In the genomic region with DNA sequence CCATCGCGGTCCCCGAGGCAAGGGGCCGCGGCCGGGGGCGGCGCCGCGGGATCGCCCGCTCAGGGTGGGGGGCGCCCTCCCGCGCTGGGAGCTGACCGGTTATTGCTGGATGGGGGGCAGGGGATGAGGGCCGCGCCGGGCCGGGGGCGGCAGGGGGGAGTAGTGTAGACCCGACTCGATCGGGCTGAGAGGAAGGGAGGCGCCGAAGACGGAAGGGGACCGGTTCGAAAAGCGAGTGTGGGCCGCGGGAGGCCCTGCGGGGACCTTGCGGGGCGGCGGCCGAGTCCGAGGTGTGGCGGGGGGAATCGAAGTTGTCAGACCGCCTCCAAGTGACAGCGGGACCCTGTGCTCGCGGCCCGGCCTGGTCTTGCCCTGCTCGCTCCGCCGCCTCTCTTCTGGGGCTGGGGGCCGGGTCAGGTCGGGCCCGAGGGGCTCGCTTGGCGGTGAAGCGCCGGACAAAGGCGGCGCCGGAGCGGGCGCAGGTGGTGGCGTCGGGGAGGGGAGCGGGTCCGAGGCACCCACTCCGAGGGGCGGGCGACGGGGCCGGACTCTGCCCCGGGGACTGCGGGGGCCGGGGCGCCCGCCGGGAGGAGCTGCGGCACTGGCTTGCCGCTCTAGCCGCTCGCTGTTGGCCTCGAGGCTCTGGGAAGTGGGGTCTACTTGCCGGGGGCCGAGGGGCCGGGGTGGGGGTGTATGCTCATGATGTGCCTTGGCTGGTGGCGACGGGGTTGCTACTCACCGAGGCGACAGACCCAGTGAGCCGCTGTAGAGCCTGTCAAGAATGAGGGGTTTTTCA, we compare ENCODE assay signal across 1 cellular context.
A peak's percentile ranks its signal among the peaks of the same experiment; 100 is the strongest.
TF ChIP-seq lines count a peak whose summit lies in the region.

No MANE protein-coding gene starts in this region.

TF ChIP-seq in HEK293, 187 proteins besides CTCF, POLR2A, EP300 and RAD21 (continued from another document):
- peak; percentile 62; the same call in 1 of the 2 replicates for TF ChIP-seq PATZ1 (tag by site-specific recombination; IDR thresholded peaks at IDR 0.05)
- no peak for TF ChIP-seq ZNF677 (tag by site-specific recombination; IDR thresholded peaks at IDR 0.05)
- no peak for TF ChIP-seq SP3 (tag by site-specific recombination; IDR thresholded peaks at IDR 0.05)
- no peak for TF ChIP-seq PRDM4 (tag by site-specific recombination; IDR thresholded peaks at IDR 0.05)
- TF ChIP-seq ZNF747 (tag by site-specific recombination; IDR thresholded peaks at IDR 0.05), result no peak
- no peak for TF ChIP-seq RBAK (tag by site-specific recombination; IDR thresholded peaks at IDR 0.05)
- no peak for TF ChIP-seq ZNF23 (tag by site-specific recombination; IDR thresholded peaks at IDR 0.05; ENCODE audit: borderline replicate concordance)
- TF ChIP-seq ZXDB (tag by site-specific recombination; IDR thresholded peaks at IDR 0.05), result peak; percentile 91
